ENCODE assay signal across 13 cellular contexts in the genomic region with DNA sequence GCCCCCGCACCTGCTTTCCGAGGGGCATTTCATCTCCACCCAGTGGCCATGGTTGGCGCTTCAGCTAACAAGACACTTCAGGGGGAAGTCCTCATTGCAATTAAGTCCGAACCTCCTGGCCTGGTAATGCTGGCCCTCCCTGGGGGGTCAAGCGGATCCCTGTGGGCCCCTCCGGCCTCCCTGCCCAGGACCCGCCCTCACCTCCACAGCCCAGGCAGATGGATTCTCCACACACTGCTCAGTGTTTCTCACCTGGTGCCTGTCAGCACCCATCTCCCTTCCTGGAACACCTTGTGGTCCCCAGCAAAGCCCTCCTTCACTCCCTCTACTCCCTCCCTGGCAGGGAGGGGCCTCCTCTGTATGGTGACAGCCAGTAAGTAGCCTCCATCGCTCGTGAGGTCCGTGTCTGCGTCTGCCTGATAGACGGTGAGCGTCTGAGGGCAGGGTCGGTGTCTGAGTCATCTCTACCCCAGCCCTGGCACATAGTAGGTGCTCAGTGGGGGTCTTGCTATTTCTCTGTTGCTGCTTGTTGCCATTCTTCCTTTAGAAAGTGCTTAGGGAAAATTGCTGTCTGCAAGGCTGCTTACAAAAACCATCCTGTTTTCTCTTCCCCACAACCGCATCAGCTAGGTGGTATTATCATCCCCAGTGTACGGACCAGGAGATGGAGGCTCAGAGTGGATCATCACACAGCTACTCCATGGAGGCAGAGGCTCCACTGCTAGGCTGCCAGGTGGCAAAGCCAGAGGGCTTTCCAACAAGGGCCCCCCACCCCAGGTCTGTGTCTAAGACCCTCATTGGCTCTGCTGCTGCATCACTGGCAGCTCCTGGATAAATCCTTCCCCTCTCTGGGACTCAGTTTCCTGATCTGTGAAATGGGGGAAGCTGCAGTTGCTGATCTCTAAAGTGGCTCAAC. TPM values are rescaled to one million over a fixed set of nuclear protein-coding genes. Genes with fewer than 3 reads are reported as not detected.
A peak's percentile ranks its signal among the peaks of the same experiment; 100 is the strongest.
DNase-seq lines count a peak whose midpoint lies in the region; ATAC-seq and TF ChIP-seq lines count a peak whose summit lies in the region.
"Had no signal": no experiment of that assay in that cellular context is flagged by ENCODE, and none has a peak within 500 bp of the region (broad histone marks: within the 10 kb centered on the region; RNA-seq: fewer than 3 reads in every experiment).

No MANE protein-coding gene starts in this region.

- peak overlapping the region; percentile 83 for H3K27ac Mint-ChIP-seq in type B pancreatic cell
- H3K27ac Mint-ChIP-seq: activated T-helper 1 cell treated with anti-CD3 and anti-CD28 coated beads, Interleukin-12 subunit alpha, Interleukin-12 subunit beta, Interleukin-2, Interleukin-4 antibody, amounts not matched to agents 30 ng/mL and 10 ng/mL and 1 ng/mL, durations not matched to agents 14 hours and 24 hours and 36 hours had no signal

- peaks cover 11% of the 10 kb centered on the region for H3K27me3 Mint-ChIP-seq in type B pancreatic cell

- TF ChIP-seq POLR2A in heart left ventricle (IDR thresholded peaks at IDR 0.05) (no peak), right lobe of liver (IDR thresholded peaks at IDR 0.05) (no peak)

- no peak for DNase-seq in heart left ventricle
- no peak for DNase-seq in Right ventricle myocardium superior
- no peak for DNase-seq in astrocyte of the spinal cord (ENCODE audit: low read depth, low spot score)
- peak in 2 of 3 donors; percentile 13 to 43 for DNase-seq in right lobe of liver
- no peak for DNase-seq in type B pancreatic cell (ENCODE audit: extremely low spot score, unreplicated experiment)
- no peak for DNase-seq in left colon
- DNase-seq in central memory CD4-positive, alpha-beta T cell: no peak
- DNase-seq: C1 segment of cervical spinal cord had no signal

- intact Hi-C loops in heart left ventricle (cut with DNase I): no loop called here
- intact Hi-C loops in Right ventricle myocardium superior (cut with DNase I): no loop called here
- intact Hi-C loops in right lobe of liver (cut with DNase I): no loop called here
- intact Hi-C loops in left colon (cut with DNase I, micrococcal nuclease): no loop called here

- H3K27ac ChIP-seq in heart left ventricle (peak overlapping the region in 7 of 12 donors; percentile 20 to 77 (median 47)), right lobe of liver (no peak overlapping the region)

- H3K4me1 ChIP-seq in heart left ventricle: peaks cover 18 to 84% (median 50%) of the 10 kb centered on the region in 12 donors
- H3K4me1 ChIP-seq in right lobe of liver: peaks cover 0 to 14% (median 3%) of the 10 kb centered on the region in 4 donors

- H3K9me3 ChIP-seq in heart left ventricle (no peaks in the 10 kb centered on the region), right lobe of liver (no peaks in the 10 kb centered on the region)
- H3K9me3 ChIP-seq: tibial nerve had no signal

- H3K4me1 Mint-ChIP-seq in type B pancreatic cell (ENCODE audit: unreplicated experiment): peaks cover 28% of the 10 kb centered on the region

- no peaks in the 10 kb centered on the region for H3K36me3 Mint-ChIP-seq in type B pancreatic cell

- H3K27me3 ChIP-seq in heart left ventricle (no peaks in the 10 kb centered on the region), right lobe of liver (no peaks in the 10 kb centered on the region)
- H3K27me3 ChIP-seq: hepatocyte, tibial nerve had no signal

- H3K4me3 ChIP-seq in heart left ventricle (no peak overlapping the region), astrocyte of the spinal cord (ENCODE audit: low read depth, low read length) (no peak overlapping the region), right lobe of liver (no peak overlapping the region)
- H3K4me3 ChIP-seq: hepatocyte, tibial nerve had no signal

- no peak overlapping the region for H3K4me3 Mint-ChIP-seq in type B pancreatic cell
- H3K4me3 Mint-ChIP-seq: activated T-helper 1 cell treated with anti-CD3 and anti-CD28 coated beads, Interleukin-12 subunit alpha, Interleukin-12 subunit beta, Interleukin-2, Interleukin-4 antibody, amounts not matched to agents 30 ng/mL and 10 ng/mL and 1 ng/mL, durations not matched to agents 14 hours and 24 hours and 36 hours had no signal

- TF ChIP-seq CTCF in heart left ventricle (IDR thresholded peaks at IDR 0.05) (no peak), astrocyte of the spinal cord (IDR thresholded peaks at IDR 0.05; ENCODE audit: low read depth, low read length) (peak; percentile 15), right lobe of liver (IDR thresholded peaks at IDR 0.05) (no peak), type B pancreatic cell (conservative IDR thresholded peaks at IDR 0.05) (no peak)

- in situ Hi-C loops in astrocyte of the spinal cord (cut with HindIII; ENCODE audit: low sequenced_read_pairs): no loop called here

- WGBS in heart left ventricle, 4 donors: 60 to 83% (median 75%) methylated on average over 13 to 16 of the region's 16 CpGs
- WGBS in right lobe of liver (ENCODE audit: insufficient coverage, low coverage, low lambda C conversion rate, missing lambda C conversion rate): 18% methylated on average over 8 of the region's 16 CpGs

- H3K36me3 ChIP-seq in heart left ventricle (no peaks in the 10 kb centered on the region), right lobe of liver (no peaks in the 10 kb centered on the region)
- H3K36me3 ChIP-seq: tibial nerve had no signal

- ATAC-seq in heart left ventricle (no peak), Right ventricle myocardium superior (ENCODE audit: poor library complexity) (no peak), right lobe of liver (no peak), left colon (no peak), HG02798 (IDR thresholded peaks at IDR 0.05; ENCODE audit: poor library complexity, unreplicated experiment) (no peak)
- ATAC-seq: Panc1 had no signal

- no peaks in the 10 kb centered on the region for H3K9me3 Mint-ChIP-seq in type B pancreatic cell
- H3K9me3 Mint-ChIP-seq: activated T-helper 1 cell treated with anti-CD3 and anti-CD28 coated beads, Interleukin-12 subunit alpha, Interleukin-12 subunit beta, Interleukin-2, Interleukin-4 antibody, amounts not matched to agents 30 ng/mL and 10 ng/mL and 1 ng/mL, durations not matched to agents 14 hours and 24 hours and 36 hours had no signal

RNA-seq across cellular contexts. Expression of a gene that starts 39.7 kb away (rescaled TPM):
- total RNA-seq in heart left ventricle: 10 to 100 TPM; 26.4 to 49.7 (median 41.5) TPM
- 10 to 100 TPM in 1 of 2 donors, 1 to 10 TPM in 1; 7.4 to 18.2 TPM for polyA plus RNA-seq in heart left ventricle
- 39.5 TPM for total RNA-seq in Right ventricle myocardium superior
- 1 to 10 TPM; 3.3 to 6.8 (median 4.5) TPM for total RNA-seq in right lobe of liver
- 45.7 and 73.8 TPM in 2 replicates for total RNA-seq in type B pancreatic cell (ENCODE audit: low replicate concordance)
- 10 to 100 TPM in 1 of 2 donors, 1 to 10 TPM in 1; 3.8 to 14.5 TPM for total RNA-seq in left colon

Comparison
In these comparisons a context has a peak if more than half of its experiments do, and no peak if none do; other contexts are left out.
1. DNase-seq: peak in right lobe of liver (2 of 3); none in heart left ventricle (0 of 5), Right ventricle myocardium superior (single experiment), astrocyte of the spinal cord (single experiment), type B pancreatic cell (single experiment), left colon (0 of 2) and central memory CD4-positive, alpha-beta T cell (single experiment).
2. H3K27ac ChIP-seq: peak in heart left ventricle (7 of 12); none in right lobe of liver (0 of 3).